Comparison of ENCODE assay signal across 1 cellular context in genomic region chr2:105378276-105378840, GRCh38.
TF ChIP-seq lines count a peak whose summit lies in the region.

No MANE protein-coding gene starts in this region.

TF ChIP-seq in HCT116, 20 proteins besides CTCF, POLR2A, EP300 and RAD21:
- TF ChIP-seq SIN3A (IDR thresholded peaks at IDR 0.05; ENCODE audit: low read depth), result no peak
- TF ChIP-seq EZH2 (IDR thresholded peaks at IDR 0.05), result no peak
- TF ChIP-seq, protein P1, sequence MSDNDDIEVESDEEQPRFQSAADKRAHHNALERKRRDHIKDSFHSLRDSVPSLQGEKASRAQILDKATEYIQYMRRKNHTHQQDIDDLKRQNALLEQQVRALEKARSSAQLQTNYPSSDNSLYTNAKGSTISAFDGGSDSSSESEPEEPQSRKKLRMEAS (IDR thresholded peaks at IDR 0.05), result no peak
TF ChIP-seq in HCT116: peak in this region for 0.
